ENCODE assay signal across 8 cellular contexts in the genomic region with DNA sequence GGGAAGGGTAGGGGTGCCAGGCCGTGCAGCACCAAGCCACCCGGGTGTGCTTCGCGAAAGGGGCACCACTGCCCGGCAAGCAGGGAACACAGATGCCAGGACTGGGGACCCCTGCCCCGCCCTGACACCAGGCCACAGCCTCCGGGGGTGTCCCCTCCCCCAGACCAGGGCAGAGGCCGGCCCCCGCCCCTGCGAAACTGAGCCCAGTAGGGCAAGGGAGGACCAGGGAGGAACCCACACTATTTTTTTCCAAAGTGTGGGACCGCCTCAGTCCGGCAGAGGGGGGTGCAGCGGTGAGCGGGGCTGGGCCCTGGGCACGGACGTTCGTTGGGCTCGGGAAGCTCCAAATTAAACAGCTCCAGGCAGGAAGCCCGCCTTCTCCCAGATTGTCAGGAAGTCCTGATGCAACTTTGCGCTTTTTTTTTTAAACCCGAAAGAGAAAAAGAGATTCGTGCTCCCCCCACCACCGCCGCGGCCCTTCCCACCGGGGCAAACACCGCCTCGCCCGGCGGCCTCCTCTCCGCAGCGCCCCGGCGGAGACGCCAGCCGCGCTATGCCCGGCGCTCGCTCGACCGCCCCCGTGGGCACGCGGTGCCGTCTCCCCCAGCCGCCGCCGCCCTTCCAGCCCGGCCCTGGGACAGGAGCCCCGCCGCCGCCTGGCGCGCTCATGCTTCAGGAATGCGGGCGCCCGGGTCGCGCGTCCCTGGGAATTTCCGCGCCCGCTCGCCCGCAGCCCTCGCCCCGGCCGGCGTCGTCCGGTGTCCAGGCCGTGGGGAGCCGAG. TPM values are rescaled to one million over a fixed set of nuclear protein-coding genes. Genes with fewer than 3 reads are reported as not detected.
A peak's percentile ranks its signal among the peaks of the same experiment; 100 is the strongest.
DNase-seq lines count a peak whose midpoint lies in the region; ATAC-seq and TF ChIP-seq lines count a peak whose summit lies in the region.

No MANE protein-coding gene starts in this region.

- H3K4me2 ChIP-seq in OCI-LY1 (ENCODE audit: low read length): peak overlapping the region; percentile 65

- no peak for DNase-seq in AG09309 (ENCODE audit: low read depth)
- DNase-seq in activated naive CD8-positive, alpha-beta T cell treated with anti-CD3 and anti-CD28 coated beads, Interleukin-2, amount 10 ng/mL, durations not matched to agents 7 days and 5 days: peak; percentile 69
- peak; percentile 86 for DNase-seq in left cardiac atrium
- DNase-seq in prostate gland (ENCODE audit: low spot score): peak; percentile 71
- no peak for DNase-seq in NCI-H1436 (lab: John Stamatoyannopoulos, UW)

- H3K27ac Mint-ChIP-seq in activated naive CD8-positive, alpha-beta T cell treated with anti-CD3 and anti-CD28 coated beads, Interleukin-2, amount 10 ng/mL, durations not matched to agents 7 days and 5 days: peak overlapping the region; percentile 90

- H3K4me1 ChIP-seq in OCI-LY1 (ENCODE audit: insufficient read depth, low read length, severe bottlenecking) (peaks cover 28% of the 10 kb centered on the region), prostate gland (replicated peaks) (peaks cover 8% of the 10 kb centered on the region)

- H3K27ac ChIP-seq in OCI-LY1 (ENCODE audit: low read depth, low read length, poor library complexity, severe bottlenecking) (no peak overlapping the region), prostate gland (peak overlapping the region; percentile 90 to 94)

- peaks cover 12% of the 10 kb centered on the region for H3F3A ChIP-seq in OCI-LY1 (ENCODE audit: insufficient read depth, low read length)

- TF ChIP-seq CTCF in AG09309 (IDR thresholded peaks at IDR 0.05; ENCODE audit: control insufficient read depth, insufficient read depth, low read depth, low read length, missing control alignments) (peak; percentile 69), OCI-LY1 (IDR thresholded peaks at IDR 0.05; ENCODE audit: low read length) (peak; percentile 26; the same call in 1 of the 2 replicates), prostate gland (IDR thresholded peaks at IDR 0.05) (peak; percentile 18 to 60 (median 54))

- H3K4me1 Mint-ChIP-seq in activated naive CD8-positive, alpha-beta T cell treated with anti-CD3 and anti-CD28 coated beads, Interleukin-2, amount 10 ng/mL, durations not matched to agents 7 days and 5 days: peaks cover 35% of the 10 kb centered on the region

- H3K4me3 ChIP-seq in AG09309 (ENCODE audit: control insufficient read depth, low read depth, low read length) (peak overlapping the region; percentile 58), OCI-LY1 (ENCODE audit: low read depth, low read length, poor library complexity, severe bottlenecking) (peak overlapping the region; percentile 63), prostate gland (peak overlapping the region; percentile 86 to 89)

- POLR2A ChIA-PET in activated naive CD8-positive, alpha-beta T cell treated with anti-CD3 and anti-CD28 coated beads, Interleukin-2, amount 10 ng/mL, durations not matched to agents 7 days and 5 days (lab: Charles Lee): interaction anchor here (1.3 to 2.3 kb wide), 6 partner anchors 10 to 47 kb away, joined by 4 to 14 read pairs (median 9); partner anchors contain the start of gene APRT

- H4K20me1 ChIP-seq in OCI-LY1 (ENCODE audit: insufficient read depth, low read length): no peaks in the 10 kb centered on the region

- peak; percentile 18 for ATAC-seq in activated naive CD8-positive, alpha-beta T cell treated with anti-CD3 and anti-CD28 coated beads, Interleukin-2, amount 10 ng/mL, durations not matched to agents 7 days and 5 days (ENCODE audit: low read depth)
- ATAC-seq in left cardiac atrium (peak; percentile 64 to 75), HG03045 (IDR thresholded peaks at IDR 0.05; ENCODE audit: unreplicated experiment) (no peak)

- peak overlapping the region; percentile 75 for H3K4me3 Mint-ChIP-seq in activated naive CD8-positive, alpha-beta T cell treated with anti-CD3 and anti-CD28 coated beads, Interleukin-2, amount 10 ng/mL, durations not matched to agents 7 days and 5 days

- no peaks in the 10 kb centered on the region for H3K9me3 Mint-ChIP-seq in activated naive CD8-positive, alpha-beta T cell treated with anti-CD3 and anti-CD28 coated beads, Interleukin-2, amount 10 ng/mL, durations not matched to agents 7 days and 5 days

- H3K27me3 Mint-ChIP-seq in activated naive CD8-positive, alpha-beta T cell treated with anti-CD3 and anti-CD28 coated beads, Interleukin-2, amount 10 ng/mL, durations not matched to agents 7 days and 5 days: no peaks in the 10 kb centered on the region

- 2% methylated on average over 38 of the region's 74 CpGs for WGBS in prostate gland

- peak overlapping the region; percentile 63 for H3K9ac ChIP-seq in OCI-LY1 (ENCODE audit: low read length)

- H3K36me3 ChIP-seq in OCI-LY1 (ENCODE audit: insufficient read depth, low read length) (no peaks in the 10 kb centered on the region), prostate gland (no peaks in the 10 kb centered on the region)

- H3K36me3 Mint-ChIP-seq in activated naive CD8-positive, alpha-beta T cell treated with anti-CD3 and anti-CD28 coated beads, Interleukin-2, amount 10 ng/mL, durations not matched to agents 7 days and 5 days: no peaks in the 10 kb centered on the region

- H3K9me3 ChIP-seq in OCI-LY1 (ENCODE audit: low read length) (no peaks in the 10 kb centered on the region), prostate gland (no peaks in the 10 kb centered on the region)

- peaks cover 10% of the 10 kb centered on the region for H3K27me3 ChIP-seq in OCI-LY1 (ENCODE audit: insufficient read depth, low read length)
- no peaks in the 10 kb centered on the region for H3K27me3 ChIP-seq in prostate gland (replicated peaks; ENCODE audit: insufficient read depth)

- H3K9me2 ChIP-seq in OCI-LY1 (ENCODE audit: low read depth, low read length): no peaks in the 10 kb centered on the region

- H2AFZ ChIP-seq in OCI-LY1 (ENCODE audit: low read length): no peak overlapping the region

- intact Hi-C loops in left cardiac atrium (cut with DNase I): loop anchor here in 1 of 2 donors (5.0 kb wide), 1 partner anchor 42 kb away; no protein-coding TSS in a partner anchor
- intact Hi-C loops in prostate gland (cut with DNase I): loop anchor here (1.0 kb wide), 1 partner anchor 41 kb away; no protein-coding TSS in a partner anchor

- TF ChIP-seq POLR2A in GM19099 (IDR thresholded peaks at IDR 0.05; ENCODE audit: extremely low read depth, insufficient read length, low read depth): peak; percentile 16
- TF ChIP-seq POLR2A in prostate gland (IDR thresholded peaks at IDR 0.05): no peak

- no peaks in the 10 kb centered on the region for H3K79me2 ChIP-seq in OCI-LY1 (ENCODE audit: insufficient read depth, low read length)

RNA-seq across cellular contexts. Expression of gene PIEZO1, which starts 0.8 kb away (rescaled TPM):
- total RNA-seq in activated naive CD8-positive, alpha-beta T cell treated with anti-CD3 and anti-CD28 coated beads, Interleukin-2, amount 10 ng/mL, durations not matched to agents 7 days and 5 days: 100 to 1,000 TPM; 206 to 220 TPM
- total RNA-seq in left cardiac atrium: 10 to 100 TPM; 50.6 to 63.6 TPM
- 100 to 1,000 TPM; 156 to 202 TPM for total RNA-seq in prostate gland

RNA-seq across cellular contexts. Expression of gene CDT1, which starts 19.3 kb away (rescaled TPM):
- 100 to 1,000 TPM; 135 to 140 TPM for total RNA-seq in activated naive CD8-positive, alpha-beta T cell treated with anti-CD3 and anti-CD28 coated beads, Interleukin-2, amount 10 ng/mL, durations not matched to agents 7 days and 5 days
- 1 to 10 TPM; 1.0 to 2.3 TPM for total RNA-seq in left cardiac atrium
- 1 to 10 TPM; 4.3 to 7.6 TPM for total RNA-seq in prostate gland

RNA-seq across cellular contexts. Expression of gene APRT, which starts 27.5 kb away (rescaled TPM):
- total RNA-seq in activated naive CD8-positive, alpha-beta T cell treated with anti-CD3 and anti-CD28 coated beads, Interleukin-2, amount 10 ng/mL, durations not matched to agents 7 days and 5 days: 100 to 1,000 TPM; 124 to 139 TPM
- total RNA-seq in left cardiac atrium (10 to 100 TPM; 63.8 to 64.2 TPM), prostate gland (100 to 1,000 TPM; 165 to 211 TPM)

Comparison
In these comparisons a context has a peak if more than half of its experiments do, and no peak if none do; other contexts are left out.
1. DNase-seq: peak in activated naive CD8-positive, alpha-beta T cell treated with anti-CD3 and anti-CD28 coated beads, Interleukin-2, amount 10 ng/mL, durations not matched to agents 7 days and 5 days (single experiment), left cardiac atrium (single experiment) and prostate gland (single experiment); none in AG09309 (single experiment) and NCI-H1436 (single experiment).
2. RNA of gene CDT1, which starts 19.3 kb away (total RNA-seq): 135 to 140 TPM in activated naive CD8-positive, alpha-beta T cell treated with anti-CD3 and anti-CD28 coated beads, Interleukin-2, amount 10 ng/mL, durations not matched to agents 7 days and 5 days; 4.3 to 7.6 TPM in prostate gland and 1.0 to 2.3 TPM in left cardiac atrium; every median in the first group is over 10 times any median in the second.
3. Peak in every context shown above with its lines, with median percentiles within 50 percentile points of each other: H3K4me3 ChIP-seq and CTCF ChIP-seq.